ENCODE assay signal across 25 cellular contexts in genomic region chr13:42148538-42148937, GRCh38.
"Had no signal": no experiment of that assay in that cellular context is flagged by ENCODE, and none has a peak within 500 bp of the region (broad histone marks: within the 10 kb centered on the region; RNA-seq: fewer than 3 reads in every experiment).

No MANE protein-coding gene starts in this region.

- H3K4me1 Mint-ChIP-seq: activated B cell treated with CpG ODN at 0.5 μM for 24 hours, nephron had no signal

- H3K4me1 ChIP-seq: left ventricle myocardium inferior, pancreas, psoas muscle, suprapubic skin, tibial nerve had no signal

- H3K27me3 Mint-ChIP-seq: activated B cell treated with CpG ODN at 0.5 μM for 24 hours; activated CD4-positive, alpha-beta memory T cell treated with anti-CD3 and anti-CD28 coated beads for 36 hours; activated CD8-positive, alpha-beta memory T cell treated with anti-CD3 and anti-CD28 coated beads, Interleukin-2, amount 10 ng/mL, durations not matched to agents 7 days and 5 days had no signal

- H3K4me3 ChIP-seq: left ventricle myocardium inferior, pancreas, psoas muscle, stomach, suprapubic skin, tibial nerve had no signal

- H3K9me3 ChIP-seq: left ventricle myocardium inferior, pancreas, psoas muscle, stomach, suprapubic skin, tibial nerve had no signal

- DNase-seq: activated B cell treated with CpG ODN at 0.5 μM for 24 hours; activated CD4-positive, alpha-beta memory T cell treated with anti-CD3 and anti-CD28 coated beads for 36 hours; activated CD4-positive, alpha-beta T cell treated with anti-CD3 and anti-CD28 coated beads for 48 hours; activated CD8-positive, alpha-beta memory T cell treated with anti-CD3 and anti-CD28 coated beads, Interleukin-2, amount 10 ng/mL, durations not matched to agents 7 days and 5 days; activated gamma-delta T cell; activated naive CD4-positive, alpha-beta T cell treated with anti-CD3 and anti-CD28 coated beads, Interleukin-2, amount 50 U/mL, for 16 hours; activated T-cell treated with anti-CD3 and anti-CD28 coated beads for 4 hours; central memory CD4-positive, alpha-beta T cell; effector memory CD4-positive, alpha-beta T cell; foreskin melanocyte; glutamatergic neuron; hippocampal formation; left ventricle myocardium inferior; pancreas; psoas muscle; right cardiac atrium; stimulated activated CD4-positive, alpha-beta T cell treated with anti-CD3 and anti-CD28 coated beads, Interleukin-12 subunit alpha, Interleukin-12 subunit beta, amount 100 ng/mL, for 4 hours; stimulated activated CD4-positive, alpha-beta T cell treated with anti-CD3 and anti-CD28 coated beads, Interleukin-4, amount 100 ng/mL, for 4 hours; stomach; T-helper 9 cell had no signal

- ATAC-seq: activated CD8-positive, alpha-beta memory T cell treated with anti-CD3 and anti-CD28 coated beads, Interleukin-2, amount 10 ng/mL, durations not matched to agents 7 days and 5 days; esophagus mucosa; pancreas; psoas muscle; right cardiac atrium had no signal

- H3K27me3 ChIP-seq: pancreas, stomach, suprapubic skin, tibial nerve had no signal

- H3K9me3 Mint-ChIP-seq: activated B cell treated with CpG ODN at 0.5 μM for 24 hours; activated CD4-positive, alpha-beta memory T cell treated with anti-CD3 and anti-CD28 coated beads for 36 hours; nephron had no signal

- H3K27ac ChIP-seq: left ventricle myocardium inferior, pancreas, psoas muscle, stomach, suprapubic skin, tibial nerve had no signal

- H3K4me3 Mint-ChIP-seq: activated B cell treated with CpG ODN at 0.5 μM for 24 hours; activated CD4-positive, alpha-beta memory T cell treated with anti-CD3 and anti-CD28 coated beads for 36 hours; activated CD8-positive, alpha-beta memory T cell treated with anti-CD3 and anti-CD28 coated beads, Interleukin-2, amount 10 ng/mL, durations not matched to agents 7 days and 5 days; mesothelial cell of epicardium; nephron had no signal

- H3K27ac Mint-ChIP-seq: activated B cell treated with CpG ODN at 0.5 μM for 24 hours; activated CD4-positive, alpha-beta memory T cell treated with anti-CD3 and anti-CD28 coated beads for 36 hours; activated CD8-positive, alpha-beta memory T cell treated with anti-CD3 and anti-CD28 coated beads, Interleukin-2, amount 10 ng/mL, durations not matched to agents 7 days and 5 days; mesothelial cell of epicardium; nephron had no signal

- H3K36me3 ChIP-seq: left ventricle myocardium inferior, pancreas, suprapubic skin, tibial nerve had no signal

- H3K36me3 Mint-ChIP-seq: mesothelial cell of epicardium had no signal
